In genomic region chr2:219440388-219441256, GRCh38 we compare ENCODE assay signal across 9 cellular contexts. TPM values are rescaled to one million over a fixed set of nuclear protein-coding genes. Genes with fewer than 3 reads are reported as not detected.
DNase-seq lines count a peak whose midpoint lies in the region; ATAC-seq lines count a peak whose summit lies in the region.
"Had no signal": no experiment of that assay in that cellular context is flagged by ENCODE, and none has a peak within 500 bp of the region (broad histone marks: within the 10 kb centered on the region; RNA-seq: fewer than 3 reads in every experiment).

No MANE protein-coding gene starts in this region.

- H3K9me3 Mint-ChIP-seq in T-helper 2 cell treated with Interferon-gamma antibody and Interleukin-4, amounts not matched to agents 5 μg/mL and 100 μg/mL, for 36 hours = no peaks in the 10 kb centered on the region
- H3K9me3 Mint-ChIP-seq in stimulated activated effector memory CD8-positive, alpha-beta T cell treated with anti-CD3 and anti-CD28 coated beads, Interleukin-12 subunit alpha, Interleukin-12 subunit beta, amount 100 ng/mL, for 72 hours = no peaks in the 10 kb centered on the region

- peaks cover 10% of the 10 kb centered on the region for H3K4me1 Mint-ChIP-seq in T-helper 2 cell treated with Interferon-gamma antibody and Interleukin-4, amounts not matched to agents 5 μg/mL and 100 μg/mL, for 36 hours (ENCODE audit: low read depth)
- peaks cover 20% of the 10 kb centered on the region for H3K4me1 Mint-ChIP-seq in stimulated activated effector memory CD8-positive, alpha-beta T cell treated with anti-CD3 and anti-CD28 coated beads, Interleukin-12 subunit alpha, Interleukin-12 subunit beta, amount 100 ng/mL, for 72 hours

- no peak for ATAC-seq in stimulated activated effector memory CD8-positive, alpha-beta T cell treated with anti-CD3 and anti-CD28 coated beads, Interleukin-12 subunit alpha, Interleukin-12 subunit beta, amount 100 ng/mL, for 72 hours
- ATAC-seq in GM21515 (IDR thresholded peaks at IDR 0.05; ENCODE audit: unreplicated experiment) = no peak

- H3K4me3 Mint-ChIP-seq in T-helper 2 cell treated with Interferon-gamma antibody and Interleukin-4, amounts not matched to agents 5 μg/mL and 100 μg/mL, for 36 hours = peak overlapping the region; percentile 74
- H3K4me3 Mint-ChIP-seq in stimulated activated effector memory CD8-positive, alpha-beta T cell treated with anti-CD3 and anti-CD28 coated beads, Interleukin-12 subunit alpha, Interleukin-12 subunit beta, amount 100 ng/mL, for 72 hours = peak overlapping the region; percentile 76

- no peaks in the 10 kb centered on the region for H3K36me3 Mint-ChIP-seq in T-helper 2 cell treated with Interferon-gamma antibody and Interleukin-4, amounts not matched to agents 5 μg/mL and 100 μg/mL, for 36 hours (ENCODE audit: low read depth)
- H3K36me3 Mint-ChIP-seq in stimulated activated effector memory CD8-positive, alpha-beta T cell treated with anti-CD3 and anti-CD28 coated beads, Interleukin-12 subunit alpha, Interleukin-12 subunit beta, amount 100 ng/mL, for 72 hours = no peaks in the 10 kb centered on the region

- DNase-seq in T-helper 2 cell treated with Interferon-gamma antibody and Interleukin-4, amounts not matched to agents 5 μg/mL and 100 μg/mL, for 36 hours (ENCODE audit: low spot score) = no peak
- no peak for DNase-seq in T-helper 2 cell
- peak; percentile 44 for DNase-seq in SK-MEL-5 (ENCODE audit: low read depth, low spot score)
- peak; percentile 44 for DNase-seq in fibroblast of peridontal ligament (ENCODE audit: extremely low read depth)
- DNase-seq in stimulated activated effector memory CD8-positive, alpha-beta T cell treated with anti-CD3 and anti-CD28 coated beads, Interleukin-12 subunit alpha, Interleukin-12 subunit beta, amount 100 ng/mL, for 72 hours (ENCODE audit: low spot score in 2 of 2) = no peak
- DNase-seq in NCI-H2196 (lab: John Stamatoyannopoulos, UW; ENCODE audit: unreplicated experiment) = no peak
- no peak for DNase-seq in GOT3 (lab: John Stamatoyannopoulos, UW)
- DNase-seq: NCI-H446 had no signal

- no peak overlapping the region for H3K27ac Mint-ChIP-seq in T-helper 2 cell treated with Interferon-gamma antibody and Interleukin-4, amounts not matched to agents 5 μg/mL and 100 μg/mL, for 36 hours
- H3K27ac Mint-ChIP-seq in stimulated activated effector memory CD8-positive, alpha-beta T cell treated with anti-CD3 and anti-CD28 coated beads, Interleukin-12 subunit alpha, Interleukin-12 subunit beta, amount 100 ng/mL, for 72 hours = no peak overlapping the region

- H3K27me3 Mint-ChIP-seq in T-helper 2 cell treated with Interferon-gamma antibody and Interleukin-4, amounts not matched to agents 5 μg/mL and 100 μg/mL, for 36 hours (ENCODE audit: low read depth) = peaks cover 43% of the 10 kb centered on the region

- in situ Hi-C loops in SK-MEL-5 (cut with HindIII; ENCODE audit: low pct_unique_long_range_greater_than_20kb, low sequenced_read_pairs) = no loop called here

RNA-seq across cellular contexts. Expression of gene SPEG, which starts 6.0 kb away (rescaled TPM):
- 1.9 and 2.3 TPM in 2 replicates for total RNA-seq in SK-MEL-5 (2014; rRNA removed; shearing (Covaris generic))
- 5.8 and 9.5 TPM in 2 replicates for polyA plus RNA-seq in SK-MEL-5 (2015; cell fraction: cytosol; rRNA removed)
- polyA plus RNA-seq in SK-MEL-5 (2015; cell fraction: nucleus; rRNA removed) = 64.7 and 80.1 TPM in 2 replicates

RNA-seq across cellular contexts. Expression of gene DES, which starts 22.4 kb away (rescaled TPM):
- 0.13 TPM in 1 of 2 replicates, not detected in the other for total RNA-seq in SK-MEL-5 (2014; rRNA removed; shearing (Covaris generic))
- 1.1 TPM in 1 of 2 replicates, not detected in the other for polyA plus RNA-seq in SK-MEL-5 (2015; cell fraction: cytosol; rRNA removed)
- polyA plus RNA-seq in SK-MEL-5 (2015; cell fraction: nucleus; rRNA removed) = not detected in 2 replicates

RNA-seq across cellular contexts. Expression of gene DNPEP, which starts 52.9 kb away (rescaled TPM):
- 46.8 and 50.1 TPM in 2 replicates for total RNA-seq in SK-MEL-5 (2014; rRNA removed; shearing (Covaris generic))
- 49.1 and 51.5 TPM in 2 replicates for polyA plus RNA-seq in SK-MEL-5 (2015; cell fraction: cytosol; rRNA removed)
- polyA plus RNA-seq in SK-MEL-5 (2015; cell fraction: nucleus; rRNA removed) = 83.8 and 94.1 TPM in 2 replicates

RNA-seq across cellular contexts. Expression of gene GMPPA, which starts 58.1 kb away (rescaled TPM):
- 60.6 and 64.8 TPM in 2 replicates for total RNA-seq in SK-MEL-5 (2014; rRNA removed; shearing (Covaris generic))
- polyA plus RNA-seq in SK-MEL-5 (2015; cell fraction: cytosol; rRNA removed) = 39.8 and 49.3 TPM in 2 replicates
- 163 and 220 TPM in 2 replicates for polyA plus RNA-seq in SK-MEL-5 (2015; cell fraction: nucleus; rRNA removed)

Comparison
In these comparisons a context has a peak if more than half of its experiments do, and no peak if none do; other contexts are left out.
1. DNase-seq: peak in SK-MEL-5 (single experiment) and fibroblast of peridontal ligament (single experiment); none in T-helper 2 cell treated with Interferon-gamma antibody and Interleukin-4, amounts not matched to agents 5 μg/mL and 100 μg/mL, for 36 hours (single experiment), T-helper 2 cell (0 of 5), stimulated activated effector memory CD8-positive, alpha-beta T cell treated with anti-CD3 and anti-CD28 coated beads, Interleukin-12 subunit alpha, Interleukin-12 subunit beta, amount 100 ng/mL, for 72 hours (0 of 2), NCI-H2196 (single experiment) and GOT3 (single experiment).